ENCODE assay signal across 19 cellular contexts in the genomic region with DNA sequence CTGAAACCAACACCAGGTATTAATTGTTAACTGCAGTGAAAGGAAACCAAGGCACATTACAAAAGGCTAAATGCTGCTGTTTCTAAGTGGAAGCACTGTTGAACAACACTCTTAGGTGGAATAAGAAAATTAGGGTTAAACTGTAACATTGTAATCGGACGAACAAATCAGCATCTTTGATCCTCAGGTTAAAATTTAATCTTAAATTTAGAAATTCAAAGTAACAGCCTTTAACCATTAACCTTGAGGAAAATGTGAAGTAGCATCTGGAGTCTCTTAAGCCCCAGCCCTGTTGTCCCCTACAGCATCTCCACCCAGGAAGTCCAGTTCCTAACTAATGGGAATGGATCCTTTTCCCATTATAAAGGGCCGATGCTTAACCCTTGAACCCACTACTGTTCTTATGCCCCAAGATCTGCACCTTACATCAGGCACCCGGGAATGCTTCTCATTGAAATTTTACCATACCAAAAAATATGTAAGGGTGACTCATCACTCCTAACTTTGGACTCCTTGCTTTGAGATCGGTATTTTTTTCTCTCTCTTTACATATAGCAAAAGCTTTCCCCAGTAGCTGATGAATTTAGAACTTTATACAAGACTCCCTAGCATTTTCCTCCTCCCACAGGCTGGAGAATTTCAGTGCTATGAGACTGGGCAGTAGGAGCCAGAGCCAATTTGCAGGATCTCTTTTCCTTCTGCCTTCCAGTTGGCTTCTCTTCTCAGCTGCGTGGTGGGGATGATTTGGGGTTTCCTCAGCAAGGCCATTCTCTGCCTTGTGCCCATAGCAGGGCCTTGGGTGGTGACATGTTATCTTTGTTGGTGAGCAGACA. TPM values are rescaled to one million over a fixed set of nuclear protein-coding genes. Genes with fewer than 3 reads are reported as not detected.
DNase-seq lines count a peak whose midpoint lies in the region; ATAC-seq, FAIRE-seq and TF ChIP-seq lines count a peak whose summit lies in the region.
"Had no signal": no experiment of that assay in that cellular context is flagged by ENCODE, and none has a peak within 500 bp of the region (broad histone marks: within the 10 kb centered on the region; RNA-seq: fewer than 3 reads in every experiment).

No MANE protein-coding gene starts in this region.

- H3K27ac ChIP-seq in HepG2 (ENCODE audit: extremely low read length, insufficient read depth, low read length) = peak overlapping the region; percentile 66
- H3K27ac ChIP-seq: body of pancreas, parathyroid adenoma had no signal

- DNase-seq in HepG2 (ENCODE audit: low spot score) (peak; percentile 75), NOMO-1 treated with dmso at 0.1 percent for 144 hours (lab: John Stamatoyannopoulos, UW; ENCODE audit: unreplicated experiment) (no peak), osteocyte (ENCODE audit: extremely low spot score, unreplicated experiment) (no peak), NCI-H510A (lab: John Stamatoyannopoulos, UW) (no peak)
- no peak for DNase-seq in activated CD4-positive, alpha-beta T cell treated with anti-CD3 and anti-CD28 coated beads, Interleukin-2, amount 50 U/mL, for 4 hours
- DNase-seq: activated B cell treated with CpG ODN at 0.5 μM for 24 hours; activated naive CD4-positive, alpha-beta T cell; body of pancreas; heart left ventricle; NCI-H187 treated with DMSO at 0.1 percent for 48 hours; stimulated activated naive CD8-positive, alpha-beta T cell treated with anti-CD3 and anti-CD28 coated beads, Interleukin-15, Interleukin-2, amounts not matched to agents 100 U/mL and 50 U/mL, for 24 hours had no signal

- peaks cover 8% of the 10 kb centered on the region for H3K9me3 Mint-ChIP-seq in osteocyte (ENCODE audit: unreplicated experiment)
- H3K9me3 Mint-ChIP-seq: dendritic cell treated with granulocyte-macrophage colony-stimulating factor and Interleukin-4, amounts not matched to agents 40 ng/mL and 50 ng/mL, for 4 days; T-helper 1 cell treated with Interleukin-12 subunit alpha and Interleukin-12 subunit beta and Interleukin-4 antibody, amounts not matched to agents 30 μg/mL and 1 μg/mL, for 36 hours had no signal

- H3K4me1 Mint-ChIP-seq in osteocyte (ENCODE audit: unreplicated experiment) = no peaks in the 10 kb centered on the region
- H3K4me1 Mint-ChIP-seq: activated B cell treated with CpG ODN at 0.5 μM for 24 hours had no signal

- no peaks in the 10 kb centered on the region for H3K79me2 ChIP-seq in HepG2 (ENCODE audit: insufficient read depth, low read length)
- H3K79me2 ChIP-seq: parathyroid adenoma had no signal

- ATAC-seq in GM18873 (IDR thresholded peaks at IDR 0.05; ENCODE audit: low FRiP score, unreplicated experiment) (peak; percentile 81), GM21825 (IDR thresholded peaks at IDR 0.05; ENCODE audit: unreplicated experiment) (peak; percentile 75), HG03571 (IDR thresholded peaks at IDR 0.05; ENCODE audit: unreplicated experiment) (peak; percentile 91), HepG2 (peak; percentile 86)
- ATAC-seq: body of pancreas; heart left ventricle; stimulated activated naive CD8-positive, alpha-beta T cell treated with anti-CD3 and anti-CD28 coated beads, Interleukin-15, Interleukin-2, amounts not matched to agents 100 U/mL and 50 U/mL, for 24 hours had no signal

- peak overlapping the region; percentile 33 for H3K9ac ChIP-seq in HepG2 (ENCODE audit: insufficient read depth, low read depth, low read length)
- H3K9ac ChIP-seq: parathyroid adenoma had no signal

- in situ Hi-C loops in HepG2 (cut with HindIII; ENCODE audit: extremely low pct_ligation_motif_present, low pct_unique_long_range_greater_than_20kb) = loop anchor here (10.0 kb wide), 1 partner anchor 78 kb away; no protein-coding TSS in a partner anchor

- H3K4me3 Mint-ChIP-seq in osteocyte (ENCODE audit: unreplicated experiment) = no peak overlapping the region
- H3K4me3 Mint-ChIP-seq: activated B cell treated with CpG ODN at 0.5 μM for 24 hours; dendritic cell treated with granulocyte-macrophage colony-stimulating factor and Interleukin-4, amounts not matched to agents 40 ng/mL and 50 ng/mL, for 4 days; T-helper 1 cell treated with Interleukin-12 subunit alpha and Interleukin-12 subunit beta and Interleukin-4 antibody, amounts not matched to agents 30 μg/mL and 1 μg/mL, for 36 hours had no signal

- no TSS peak for BruUV-seq in HepG2 (replicated peaks; lab: Mats Ljungman, UMichigan)

- H4K20me1 ChIP-seq in HepG2 (ENCODE audit: insufficient read depth, low read length) = no peaks in the 10 kb centered on the region

- H3K36me3 Mint-ChIP-seq in osteocyte (ENCODE audit: unreplicated experiment) = peaks cover 28% of the 10 kb centered on the region

- H3K27me3 Mint-ChIP-seq in osteocyte (ENCODE audit: unreplicated experiment) = no peaks in the 10 kb centered on the region
- H3K27me3 Mint-ChIP-seq: dendritic cell treated with granulocyte-macrophage colony-stimulating factor and Interleukin-4, amounts not matched to agents 40 ng/mL and 50 ng/mL, for 4 days had no signal

- no peak for TF ChIP-seq RAD21 in HepG2 (CRISPR knock-in tag; IDR thresholded peaks at IDR 0.05)

- 0 out of 5 replicates have a peak, but pooled peaks cover 0 to 3% of the 10 kb centered on the region in 2 experiments for H3K36me3 ChIP-seq in HepG2 (replicated peaks in 1 of 2; ENCODE audit: control insufficient read depth in 1 of 2, insufficient read depth in 2 of 2, low read length in 2 of 2)

- TF ChIP-seq EP300 in HepG2 (IDR thresholded peaks at IDR 0.05; ENCODE audit: low read depth in 2 of 2, low read length in 2 of 2) = peak in 1 of 2 experiments; percentile 36; a peak in 1 of 4 replicates
- TF ChIP-seq EP300 in HepG2 (CRISPR knock-in tag; IDR thresholded peaks at IDR 0.05; ENCODE audit: borderline replicate concordance) = peak; percentile 34; the same call in 1 of the 2 replicates

- H3K27ac Mint-ChIP-seq in osteocyte (ENCODE audit: unreplicated experiment) = no peak overlapping the region
- H3K27ac Mint-ChIP-seq: activated B cell treated with CpG ODN at 0.5 μM for 24 hours; dendritic cell treated with granulocyte-macrophage colony-stimulating factor and Interleukin-4, amounts not matched to agents 40 ng/mL and 50 ng/mL, for 4 days; T-helper 1 cell treated with Interleukin-12 subunit alpha and Interleukin-12 subunit beta and Interleukin-4 antibody, amounts not matched to agents 30 μg/mL and 1 μg/mL, for 36 hours had no signal

- WGBS in HepG2 (ENCODE audit: low lambda C conversion rate) = 2% methylated on average over 6 of the region's 6 CpGs

- peak overlapping the region; percentile 72 for H3K4me2 ChIP-seq in HepG2 (ENCODE audit: low read depth, low read length)
- H3K4me2 ChIP-seq: smooth muscle cell had no signal

- TF ChIP-seq POLR2A in HepG2 (IDR thresholded peaks at IDR 0.05; ENCODE audit: insufficient read depth in 1 of 2, low read depth in 2 of 2, low read length in 2 of 2) = 0 out of 4 replicates have a peak, but pooled peaks have one; percentile 10 to 27

- CTCF ChIA-PET in HepG2 (lab: Yijun Ruan, JAX; ENCODE audit: low intra/inter-chr PET ratio, low total read pairs) = no interaction called here

- POLR2A ChIA-PET in HepG2 (lab: Yijun Ruan, JAX) = interaction anchor here (0.8 to 3.7 kb wide), 4 partner anchors 9 to 79 kb away, joined by 3 to 35 read pairs (median 4); partner anchors contain the start of gene ITGA2

- FAIRE-seq in HepG2 (lab: Jason Lieb, UNC) = peak; percentile 82
- FAIRE-seq: D721Med had no signal

- H3K4me1 ChIP-seq in HepG2 (ENCODE audit: insufficient read depth, low read length) = peaks cover 48% of the 10 kb centered on the region
- H3K4me1 ChIP-seq: body of pancreas had no signal

- H2AFZ ChIP-seq in HepG2 (ENCODE audit: low read length) = no peak overlapping the region
- H2AFZ ChIP-seq: parathyroid adenoma had no signal

- TF ChIP-seq CTCF in HepG2 (CRISPR knock-in tag; IDR thresholded peaks at IDR 0.05) (no peak), osteocyte (IDR thresholded peaks at IDR 0.05) (no peak)

- H3K9me3 ChIP-seq in HepG2 (ENCODE audit: low read length) = no peaks in the 10 kb centered on the region
- H3K9me3 ChIP-seq: body of pancreas had no signal

- no peaks in the 10 kb centered on the region for H3K27me3 ChIP-seq in HepG2 (ENCODE audit: control insufficient read depth in 1 of 2, insufficient read depth in 2 of 2, low read length in 2 of 2)
- H3K27me3 ChIP-seq: heart left ventricle had no signal

- intact Hi-C loops in HepG2 (cut with micrococcal nuclease; ENCODE audit: unreplicated experiment) = loop anchor here (1.0 to 2.0 kb wide), 2 partner anchors 9 to 32 kb away; partner anchors contain the start of gene ITGA2

- peak overlapping the region in 2 of 3 experiments; percentile 27 to 34; a peak in 3 of 6 replicates for H3K4me3 ChIP-seq in HepG2 (replicated peaks in 1 of 3; ENCODE audit: insufficient read depth in 1 of 3, low read depth in 2 of 3, low read length in 3 of 3)
- H3K4me3 ChIP-seq: body of pancreas, heart left ventricle, smooth muscle cell had no signal

TF ChIP-seq in HepG2, 621 proteins besides CTCF, POLR2A, EP300 and RAD21 (continues in another document):
- TF ChIP-seq TEAD3 (CRISPR knock-in tag; optimal IDR thresholded peaks at IDR 0.05; ENCODE audit: borderline replicate concordance) (no peak), HDAC2 (CRISPR knock-in tag; IDR thresholded peaks at IDR 0.05) (peak; percentile 46; the same call in 1 of the 2 replicates)

RNA-seq across cellular contexts. Expression of gene ITGA2, which starts 32.0 kb away (rescaled TPM):
- 10.2 and 15.8 TPM in 2 replicates for total RNA-seq in HepG2 (2016; rRNA removed; fragmentation: Illumina TruSeq; extraction: Trizol)
- 0.79 and 0.91 TPM in 2 replicates for total RNA-seq in HepG2 (2016; cell fraction: cytosol; rRNA removed; fragmentation: Illumina TruSeq; extraction: Trizol; ENCODE audit: low read depth)
- 9.7 and 15.3 TPM in 2 replicates for total RNA-seq in HepG2 (2016; cell fraction: insoluble cytoplasmic fraction; rRNA removed; fragmentation: Illumina TruSeq; extraction: Trizol)
- 2.3 and 3.0 TPM in 2 replicates for total RNA-seq in HepG2 (2016; cell fraction: membrane; rRNA removed; fragmentation: Illumina TruSeq; extraction: Trizol)
- total RNA-seq in HepG2 (2016; cell fraction: nucleus; rRNA removed; fragmentation: Illumina TruSeq; extraction: Trizol) = 25.3 and 27.8 TPM in 2 replicates
- 49.3 and 58.3 TPM in 2 replicates for polyA plus RNA-seq in HepG2 (2011; rRNA removed)
- polyA plus RNA-seq in HepG2 (2011; cell fraction: cytosol; rRNA removed) = 24.9 and 38.8 TPM in 2 replicates
- polyA plus RNA-seq in HepG2 (2011; cell fraction: nucleus; rRNA removed) = 27.4 and 30.0 TPM in 2 replicates
- polyA plus RNA-seq in HepG2 (2012) = 40.3 and 49.9 TPM in 2 replicates
- polyA plus RNA-seq in HepG2 (2016; cell fraction: cytosol; fragmentation: Illumina TruSeq; extraction: Trizol; ENCODE audit: low read depth) = 0.17 and 0.20 TPM in 2 replicates
- 3.7 TPM in 2 replicates for polyA plus RNA-seq in HepG2 (2016; cell fraction: insoluble cytoplasmic fraction; fragmentation: Illumina TruSeq; extraction: Trizol; ENCODE audit: low read depth)
- 0.45 and 0.72 TPM in 2 replicates for polyA plus RNA-seq in HepG2 (2016; cell fraction: membrane; fragmentation: Illumina TruSeq; extraction: Trizol; ENCODE audit: low read depth)
- 15.1 and 16.2 TPM in 2 replicates for polyA plus RNA-seq in HepG2 (2016; cell fraction: nucleus; fragmentation: Illumina TruSeq; extraction: Trizol; ENCODE audit: insufficient read depth, low read depth)
- polyA minus RNA-seq in HepG2 (2011; rRNA and poly(A)+ RNA removed; ENCODE audit: low replicate concordance) = 19.4 and 121 TPM in 2 replicates
- 105 and 135 TPM in 2 replicates for polyA minus RNA-seq in HepG2 (2011; cell fraction: cytosol; rRNA and poly(A)+ RNA removed)
- polyA minus RNA-seq in HepG2 (2011; cell fraction: nucleus; rRNA and poly(A)+ RNA removed) = 209 and 232 TPM in 2 replicates
- total RNA-seq in osteocyte = 0.30 and 0.44 TPM in 2 replicates
